In genomic region chr6:25138024-25138696, GRCh38 we compare ENCODE assay signal across 8 cellular contexts.
DNase-seq lines count a peak whose midpoint lies in the region; ATAC-seq and TF ChIP-seq lines count a peak whose summit lies in the region.

No MANE protein-coding gene starts in this region.

- H3K36me3 ChIP-seq in DOHH2 (ENCODE audit: control insufficient read depth, low read length) (peaks cover 2% of the 10 kb centered on the region; the same call in 1 of the 2 replicates), lower lobe of right lung (no peaks in the 10 kb centered on the region)

- DNase-seq in KG1 (lab: John Stamatoyannopoulos, UW) = peak; percentile 84
- DNase-seq in activated CD4-positive, CD25-positive, alpha-beta regulatory T cell treated with anti-CD3 and anti-CD28 coated beads, Interleukin-2, amount 50 U/mL, for 16 hours (ENCODE audit: low read depth, low spot score) = peak; percentile 48
- peak; percentile 65 for DNase-seq in central memory CD4-positive, alpha-beta T cell
- no peak for DNase-seq in lower lobe of right lung
- DNase-seq in stimulated activated CD8-positive, alpha-beta memory T cell treated with anti-CD3 and anti-CD28 coated beads, Interleukin-2, amount 100 ng/mL, for 48 hours (ENCODE audit: low read depth in 2 of 2) = peak; percentile 26 to 39
- no peak for DNase-seq in posterior vena cava (ENCODE audit: low spot score)

- TF ChIP-seq CTCF in DOHH2 (IDR thresholded peaks at IDR 0.05; ENCODE audit: low read depth, low read length, poor library complexity, severe bottlenecking) = peak; percentile 18
- TF ChIP-seq CTCF in lower lobe of right lung (IDR thresholded peaks at IDR 0.05) = no peak

- H3K4me1 ChIP-seq in DOHH2 (ENCODE audit: control insufficient read depth, low read length) (peaks cover 39% of the 10 kb centered on the region), lower lobe of right lung (peaks cover 23% of the 10 kb centered on the region)

- H3K9me2 ChIP-seq in DOHH2 (replicated peaks; ENCODE audit: control insufficient read depth, low read length) = no peaks in the 10 kb centered on the region

- H3K9me3 ChIP-seq in DOHH2 (ENCODE audit: control insufficient read depth, insufficient read depth, low read length) = peaks cover 31% of the 10 kb centered on the region
- H3K9me3 ChIP-seq in lower lobe of right lung = peaks cover 5% of the 10 kb centered on the region

- H3K4me2 ChIP-seq in DOHH2 (ENCODE audit: low read length) = peak overlapping the region; percentile 86

- ATAC-seq in GM21526 (IDR thresholded peaks at IDR 0.05; ENCODE audit: low FRiP score, unreplicated experiment) (peak; percentile 91), lower lobe of right lung (peak; percentile 78 to 90)

- peak overlapping the region; percentile 74 for H3K4me3 ChIP-seq in DOHH2 (ENCODE audit: low read length)
- peak overlapping the region; percentile 45 for H3K4me3 ChIP-seq in lower lobe of right lung

- H3K79me2 ChIP-seq in DOHH2 (ENCODE audit: control insufficient read depth, low read length) = no peaks in the 10 kb centered on the region

- no peaks in the 10 kb centered on the region for H4K20me1 ChIP-seq in DOHH2 (ENCODE audit: control insufficient read depth, insufficient read depth, low read depth, low read length)

- peak overlapping the region; percentile 70 for H3K27ac ChIP-seq in DOHH2 (ENCODE audit: low read depth, low read length)
- H3K27ac ChIP-seq in lower lobe of right lung = peak overlapping the region; percentile 85

- H3F3A ChIP-seq in DOHH2 (ENCODE audit: control insufficient read depth, insufficient read depth) = peaks cover 5% of the 10 kb centered on the region; the same call in 1 of the 2 replicates

- H3K27me3 ChIP-seq in DOHH2 (ENCODE audit: control insufficient read depth, low read length) (no peaks in the 10 kb centered on the region), lower lobe of right lung (ENCODE audit: low read depth) (no peaks in the 10 kb centered on the region)

- intact Hi-C loops in lower lobe of right lung (cut with DNase I) = no loop called here
- intact Hi-C loops in posterior vena cava (cut with DNase I) = loop anchor here in 1 of 2 donors (5.0 kb wide), 1 partner anchor 39 kb away; no protein-coding TSS in a partner anchor

Comparison
In these comparisons a context has a peak if more than half of its experiments do, and no peak if none do; other contexts are left out.
1. DNase-seq: peak in KG1 (single experiment), activated CD4-positive, CD25-positive, alpha-beta regulatory T cell treated with anti-CD3 and anti-CD28 coated beads, Interleukin-2, amount 50 U/mL, for 16 hours (single experiment), central memory CD4-positive, alpha-beta T cell (single experiment) and stimulated activated CD8-positive, alpha-beta memory T cell treated with anti-CD3 and anti-CD28 coated beads, Interleukin-2, amount 100 ng/mL, for 48 hours (2 of 2); none in lower lobe of right lung (single experiment) and posterior vena cava (single experiment).